Comparison of ENCODE assay signal across 8 cellular contexts in genomic region chr20:17959257-17959627, GRCh38. TPM values are rescaled to one million over a fixed set of nuclear protein-coding genes. Genes with fewer than 3 reads are reported as not detected.
DNase-seq lines count a peak whose midpoint lies in the region; ATAC-seq and TF ChIP-seq lines count a peak whose summit lies in the region.

No MANE protein-coding gene starts in this region.

- H3K4me3 ChIP-seq in Loucy (ENCODE audit: low read length, poor library complexity, severe bottlenecking) (peak overlapping the region; percentile 91), smooth muscle cell (no peak overlapping the region)

- H3K4me1 ChIP-seq in Loucy (ENCODE audit: insufficient read depth, low read length, poor library complexity, severe bottlenecking) (peaks cover 80% of the 10 kb centered on the region), smooth muscle cell (ENCODE audit: low read depth) (peaks cover 28% of the 10 kb centered on the region)

- no peaks in the 10 kb centered on the region for H3K27me3 Mint-ChIP-seq in T-helper 1 cell treated with Interleukin-12 subunit alpha and Interleukin-12 subunit beta and Interleukin-4 antibody, amounts not matched to agents 30 μg/mL and 1 μg/mL, for 36 hours (ENCODE audit: low read depth)

- H3F3A ChIP-seq in Loucy (ENCODE audit: low read depth) (peaks cover 6% of the 10 kb centered on the region), smooth muscle cell (ENCODE audit: low read depth) (peaks cover 31% of the 10 kb centered on the region)

- H3K9ac ChIP-seq in Loucy (ENCODE audit: low read depth, low read length, poor library complexity, severe bottlenecking) (peak overlapping the region; percentile 99), smooth muscle cell (ENCODE audit: low read depth) (no peak overlapping the region)

- peak overlapping the region; percentile 97 for H3K4me2 ChIP-seq in Loucy (ENCODE audit: low read depth, low read length, poor library complexity, severe bottlenecking)
- peak overlapping the region; percentile 41 for H3K4me2 ChIP-seq in smooth muscle cell

- peaks cover 70% of the 10 kb centered on the region for H3K4me1 Mint-ChIP-seq in T-helper 1 cell treated with Interleukin-12 subunit alpha and Interleukin-12 subunit beta and Interleukin-4 antibody, amounts not matched to agents 30 μg/mL and 1 μg/mL, for 36 hours (ENCODE audit: low read depth)

- H3K27me3 ChIP-seq in Loucy (ENCODE audit: insufficient read depth, low read length, poor library complexity, severe bottlenecking) (no peaks in the 10 kb centered on the region), smooth muscle cell (ENCODE audit: low read depth) (no peaks in the 10 kb centered on the region)

- H3K9me3 Mint-ChIP-seq in T-helper 1 cell treated with Interleukin-12 subunit alpha and Interleukin-12 subunit beta and Interleukin-4 antibody, amounts not matched to agents 30 μg/mL and 1 μg/mL, for 36 hours = no peaks in the 10 kb centered on the region

- H3K79me2 ChIP-seq in Loucy (ENCODE audit: insufficient read depth, low read length) (peaks cover 100% of the 10 kb centered on the region), smooth muscle cell (ENCODE audit: low read depth) (peaks cover 100% of the 10 kb centered on the region)

- peak overlapping the region; percentile 14 for H3K4me3 Mint-ChIP-seq in T-helper 1 cell treated with Interleukin-12 subunit alpha and Interleukin-12 subunit beta and Interleukin-4 antibody, amounts not matched to agents 30 μg/mL and 1 μg/mL, for 36 hours

- DNase-seq in T-helper 1 cell = no peak
- DNase-seq in epithelial cell of prostate (ENCODE audit: low read depth, low spot score) = no peak
- DNase-seq in smooth muscle cell (lab: John Stamatoyannopoulos, UW; ENCODE audit: unreplicated experiment) = no peak
- no peak for DNase-seq in NCI-H526 (lab: John Stamatoyannopoulos, UW)
- DNase-seq in NCI-H226 = no peak

- H3K27ac Mint-ChIP-seq in T-helper 1 cell treated with Interleukin-12 subunit alpha and Interleukin-12 subunit beta and Interleukin-4 antibody, amounts not matched to agents 30 μg/mL and 1 μg/mL, for 36 hours = peak overlapping the region; percentile 82

- no peak for ATAC-seq in HG02571 (IDR thresholded peaks at IDR 0.05; ENCODE audit: unreplicated experiment)

- peaks cover 27% of the 10 kb centered on the region for H3K36me3 ChIP-seq in Loucy (ENCODE audit: insufficient read depth, low read length)
- no peaks in the 10 kb centered on the region for H3K36me3 ChIP-seq in smooth muscle cell (ENCODE audit: low read depth)

- WGBS in smooth muscle cell (ENCODE audit: low lambda C conversion rate) = 89% methylated on average over 5 of the region's 5 CpGs

- H3K9me3 ChIP-seq in Loucy (ENCODE audit: insufficient read depth, low read depth, low read length) (no peaks in the 10 kb centered on the region), smooth muscle cell (replicated peaks; ENCODE audit: low read depth) (no peaks in the 10 kb centered on the region)

- H2AFZ ChIP-seq in Loucy (ENCODE audit: low read length) (no peak overlapping the region), smooth muscle cell (ENCODE audit: low read depth) (no peak overlapping the region)

- H4K20me1 ChIP-seq in Loucy (ENCODE audit: insufficient read depth, low read length, poor library complexity, severe bottlenecking) (peaks cover 92% of the 10 kb centered on the region), smooth muscle cell (ENCODE audit: low read depth) (peaks cover 100% of the 10 kb centered on the region)

- H3K9me2 ChIP-seq in Loucy (replicated peaks; ENCODE audit: low read depth, low read length) = no peaks in the 10 kb centered on the region

- H3K27ac ChIP-seq in epithelial cell of prostate (peak overlapping the region; percentile 5), smooth muscle cell (ENCODE audit: low read depth) (peak overlapping the region; percentile 71)

- H3K36me3 Mint-ChIP-seq in T-helper 1 cell treated with Interleukin-12 subunit alpha and Interleukin-12 subunit beta and Interleukin-4 antibody, amounts not matched to agents 30 μg/mL and 1 μg/mL, for 36 hours (ENCODE audit: low read depth) = peaks cover 45% of the 10 kb centered on the region

- TF ChIP-seq CTCF in Loucy (conservative IDR thresholded peaks at IDR 0.05; ENCODE audit: low read length) (no peak), smooth muscle cell (IDR thresholded peaks at IDR 0.05; ENCODE audit: borderline replicate concordance, insufficient read depth, poor library complexity, severe bottlenecking) (no peak)

RNA-seq across cellular contexts. Expression of gene SNX5, which starts 9.4 kb away (rescaled TPM):
- total RNA-seq in smooth muscle cell = 92.3 and 100 TPM in 2 replicates
- 46.3 and 49.8 TPM in 2 replicates for polyA plus RNA-seq in smooth muscle cell

RNA-seq across cellular contexts. Expression of gene MGME1, which starts 9.6 kb away (rescaled TPM):
- 16.0 and 18.3 TPM in 2 replicates for total RNA-seq in smooth muscle cell
- 15.7 and 20.6 TPM in 2 replicates for polyA plus RNA-seq in smooth muscle cell
